In genomic region chr5:33480876-33481275, GRCh38 we compare ENCODE assay signal across 11 cellular contexts.
"Had no signal": no experiment of that assay in that cellular context is flagged by ENCODE, and none has a peak within 500 bp of the region (broad histone marks: within the 10 kb centered on the region; RNA-seq: fewer than 3 reads in every experiment).

No MANE protein-coding gene starts in this region.

- ATAC-seq: GM23338, HCT116 had no signal

- H3K27ac ChIP-seq: GM23248 had no signal

- H3K4me2 ChIP-seq: GM23338 had no signal

- H3K9me3 ChIP-seq: HAP-1 had no signal

- H3K4me3 ChIP-seq: GM23248, GM23338, HAP-1 had no signal

- FAIRE-seq: H1, H54 had no signal

- DNase-seq: GM23248, GOT3, H7, H9, HCEC 1CT, HFFc6 had no signal

- H3K4me1 ChIP-seq: HAP-1 had no signal

- H2AFZ ChIP-seq: GM23248, GM23338 had no signal

- H3K9ac ChIP-seq: GM23248 had no signal
